ENCODE assay signal across 1 cellular context in genomic region chr7:150324366-150324961, GRCh38.
A peak's percentile ranks its signal among the peaks of the same experiment; 100 is the strongest.
TF ChIP-seq lines count a peak whose summit lies in the region.

No MANE protein-coding gene starts in this region.

TF ChIP-seq in HepG2, 621 proteins besides CTCF, POLR2A, EP300 and RAD21 (continued from another document and continues in another):
- TF ChIP-seq ZNF672 (CRISPR knock-in tag; IDR thresholded peaks at IDR 0.05) (no peak), TBL1XR1 (IDR thresholded peaks at IDR 0.05; ENCODE audit: borderline replicate concordance, low read length, partially characterized antibody) (no peak), HOXA5 (CRISPR knock-in tag; IDR thresholded peaks at IDR 0.05) (no peak), HNF1A (IDR thresholded peaks at IDR 0.05; ENCODE audit: low read depth) (no peak), HNF1A (CRISPR knock-in tag; IDR thresholded peaks at IDR 0.05; ENCODE audit: borderline replicate concordance) (no peak), ZNF619 (CRISPR knock-in tag; IDR thresholded peaks at IDR 0.05) (no peak), ZBTB40 (IDR thresholded peaks at IDR 0.05) (no peak), ZBTB40 (CRISPR knock-in tag; IDR thresholded peaks at IDR 0.05) (no peak), GZF1 (CRISPR knock-in tag; IDR thresholded peaks at IDR 0.05) (no peak), KDM2A (CRISPR knock-in tag; IDR thresholded peaks at IDR 0.05; ENCODE audit: borderline replicate concordance, low read depth) (no peak), SNAPC2 (CRISPR knock-in tag; IDR thresholded peaks at IDR 0.05) (no peak), SP5 (CRISPR knock-in tag; IDR thresholded peaks at IDR 0.05; ENCODE audit: borderline replicate concordance, low read depth) (peak; percentile 86), HES4 (CRISPR knock-in tag; IDR thresholded peaks at IDR 0.05; ENCODE audit: borderline replicate concordance) (no peak), TCF7 (IDR thresholded peaks at IDR 0.05; ENCODE audit: low read depth) (no peak), TRIM22 (IDR thresholded peaks at IDR 0.05) (no peak), TSC22D2 (CRISPR knock-in tag; IDR thresholded peaks at IDR 0.05; ENCODE audit: borderline replicate concordance) (no peak), PAF1 (CRISPR knock-in tag; IDR thresholded peaks at IDR 0.05) (no peak), KDM5B (CRISPR knock-in tag; IDR thresholded peaks at IDR 0.05; ENCODE audit: borderline replicate concordance) (0 out of 2 replicates have a peak, but pooled peaks have one; percentile 46), NCOR1 (IDR thresholded peaks at IDR 0.05; ENCODE audit: borderline replicate concordance, low read length) (no peak), ZBTB7B (CRISPR knock-in tag; IDR thresholded peaks at IDR 0.05) (no peak), PITX1 (CRISPR knock-in tag; IDR thresholded peaks at IDR 0.05) (no peak), ZNF780A (CRISPR knock-in tag; IDR thresholded peaks at IDR 0.05) (no peak), MXI1 (IDR thresholded peaks at IDR 0.05; ENCODE audit: borderline replicate concordance, low read depth, low read length) (no peak), NBN (conservative IDR thresholded peaks at IDR 0.05) (no peak)
- TF ChIP-seq, protein P1, sequence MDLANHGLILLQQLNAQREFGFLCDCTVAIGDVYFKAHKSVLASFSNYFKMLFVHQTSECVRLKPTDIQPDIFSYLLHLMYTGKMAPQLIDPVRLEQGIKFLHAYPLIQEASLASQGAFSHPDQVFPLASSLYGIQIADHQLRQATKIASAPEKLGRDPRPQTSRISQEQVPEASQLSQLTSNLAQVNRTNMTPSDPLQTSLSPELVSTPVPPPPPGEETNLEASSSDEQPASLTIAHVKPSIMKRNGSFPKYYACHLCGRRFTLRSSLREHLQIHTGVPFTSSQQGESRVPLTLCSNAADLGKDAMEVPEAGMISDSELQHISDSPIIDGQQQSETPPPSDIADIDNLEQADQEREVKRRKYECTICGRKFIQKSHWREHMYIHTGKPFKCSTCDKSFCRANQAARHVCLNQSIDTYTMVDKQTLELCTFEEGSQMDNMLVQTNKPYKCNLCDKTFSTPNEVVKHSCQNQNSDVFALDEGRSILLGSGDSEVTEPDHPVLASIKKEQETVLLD (CRISPR knock-in tag; IDR thresholded peaks at IDR 0.05; ENCODE audit: low read depth), result no peak
- TF ChIP-seq, protein P2, sequence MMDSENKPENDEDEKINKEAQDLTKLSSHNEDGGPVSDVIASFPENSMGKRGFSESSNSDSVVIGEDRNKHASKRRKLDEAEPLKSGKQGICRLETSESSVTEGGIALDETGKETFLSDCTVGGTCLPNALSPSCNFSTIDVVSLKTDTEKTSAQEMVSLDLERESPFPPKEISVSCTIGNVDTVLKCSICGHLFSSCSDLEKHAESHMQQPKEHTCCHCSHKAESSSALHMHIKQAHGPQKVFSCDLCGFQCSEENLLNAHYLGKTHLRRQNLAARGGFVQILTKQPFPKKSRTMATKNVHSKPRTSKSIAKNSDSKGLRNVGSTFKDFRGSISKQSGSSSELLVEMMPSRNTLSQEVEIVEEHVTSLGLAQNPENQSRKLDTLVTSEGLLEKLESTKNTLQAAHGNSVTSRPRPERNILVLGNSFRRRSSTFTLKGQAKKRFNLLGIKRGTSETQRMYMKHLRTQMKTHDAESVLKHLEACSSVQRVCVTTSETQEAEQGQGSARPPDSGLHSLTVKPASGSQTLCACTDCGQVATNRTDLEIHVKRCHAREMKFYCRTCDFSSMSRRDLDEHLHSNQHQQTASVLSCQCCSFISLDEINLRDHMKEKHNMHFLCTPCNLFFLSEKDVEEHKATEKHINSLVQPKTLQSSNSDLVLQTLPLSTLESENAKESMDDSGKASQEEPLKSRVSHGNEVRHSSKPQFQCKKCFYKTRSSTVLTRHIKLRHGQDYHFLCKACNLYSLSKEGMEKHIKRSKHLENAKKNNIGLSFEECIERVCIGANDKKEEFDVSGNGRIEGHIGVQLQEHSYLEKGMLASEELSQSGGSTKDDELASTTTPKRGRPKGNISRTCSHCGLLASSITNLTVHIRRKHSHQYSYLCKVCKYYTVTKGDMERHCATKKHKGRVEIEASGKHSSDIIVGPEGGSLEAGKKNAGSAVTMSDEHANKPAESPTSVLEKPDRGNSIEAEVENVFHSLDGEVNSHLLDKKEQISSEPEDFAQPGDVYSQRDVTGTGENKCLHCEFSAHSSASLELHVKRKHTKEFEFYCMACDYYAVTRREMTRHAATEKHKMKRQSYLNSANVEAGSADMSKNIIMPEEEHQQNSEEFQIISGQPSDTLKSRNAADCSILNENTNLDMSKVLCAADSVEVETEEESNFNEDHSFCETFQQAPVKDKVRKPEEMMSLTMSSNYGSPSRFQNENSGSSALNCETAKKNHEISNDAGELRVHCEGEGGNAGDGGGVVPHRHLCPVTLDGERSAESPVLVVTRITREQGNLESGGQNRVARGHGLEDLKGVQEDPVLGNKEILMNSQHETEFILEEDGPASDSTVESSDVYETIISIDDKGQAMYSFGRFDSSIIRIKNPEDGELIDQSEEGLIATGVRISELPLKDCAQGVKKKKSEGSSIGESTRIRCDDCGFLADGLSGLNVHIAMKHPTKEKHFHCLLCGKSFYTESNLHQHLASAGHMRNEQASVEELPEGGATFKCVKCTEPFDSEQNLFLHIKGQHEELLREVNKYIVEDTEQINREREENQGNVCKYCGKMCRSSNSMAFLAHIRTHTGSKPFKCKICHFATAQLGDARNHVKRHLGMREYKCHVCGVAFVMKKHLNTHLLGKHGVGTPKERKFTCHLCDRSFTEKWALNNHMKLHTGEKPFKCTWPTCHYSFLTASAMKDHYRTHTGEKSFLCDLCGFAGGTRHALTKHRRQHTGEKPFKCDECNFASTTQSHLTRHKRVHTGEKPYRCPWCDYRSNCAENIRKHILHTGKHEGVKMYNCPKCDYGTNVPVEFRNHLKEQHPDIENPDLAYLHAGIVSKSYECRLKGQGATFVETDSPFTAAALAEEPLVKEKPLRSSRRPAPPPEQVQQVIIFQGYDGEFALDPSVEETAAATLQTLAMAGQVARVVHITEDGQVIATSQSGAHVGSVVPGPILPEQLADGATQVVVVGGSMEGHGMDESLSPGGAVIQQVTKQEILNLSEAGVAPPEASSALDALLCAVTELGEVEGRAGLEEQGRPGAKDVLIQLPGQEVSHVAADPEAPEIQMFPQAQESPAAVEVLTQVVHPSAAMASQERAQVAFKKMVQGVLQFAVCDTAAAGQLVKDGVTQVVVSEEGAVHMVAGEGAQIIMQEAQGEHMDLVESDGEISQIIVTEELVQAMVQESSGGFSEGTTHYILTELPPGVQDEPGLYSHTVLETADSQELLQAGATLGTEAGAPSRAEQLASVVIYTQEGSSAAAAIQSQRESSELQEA (CRISPR knock-in tag; IDR thresholded peaks at IDR 0.05; ENCODE audit: not compliant biosample characterization), result no peak
- TF ChIP-seq, protein P3, sequence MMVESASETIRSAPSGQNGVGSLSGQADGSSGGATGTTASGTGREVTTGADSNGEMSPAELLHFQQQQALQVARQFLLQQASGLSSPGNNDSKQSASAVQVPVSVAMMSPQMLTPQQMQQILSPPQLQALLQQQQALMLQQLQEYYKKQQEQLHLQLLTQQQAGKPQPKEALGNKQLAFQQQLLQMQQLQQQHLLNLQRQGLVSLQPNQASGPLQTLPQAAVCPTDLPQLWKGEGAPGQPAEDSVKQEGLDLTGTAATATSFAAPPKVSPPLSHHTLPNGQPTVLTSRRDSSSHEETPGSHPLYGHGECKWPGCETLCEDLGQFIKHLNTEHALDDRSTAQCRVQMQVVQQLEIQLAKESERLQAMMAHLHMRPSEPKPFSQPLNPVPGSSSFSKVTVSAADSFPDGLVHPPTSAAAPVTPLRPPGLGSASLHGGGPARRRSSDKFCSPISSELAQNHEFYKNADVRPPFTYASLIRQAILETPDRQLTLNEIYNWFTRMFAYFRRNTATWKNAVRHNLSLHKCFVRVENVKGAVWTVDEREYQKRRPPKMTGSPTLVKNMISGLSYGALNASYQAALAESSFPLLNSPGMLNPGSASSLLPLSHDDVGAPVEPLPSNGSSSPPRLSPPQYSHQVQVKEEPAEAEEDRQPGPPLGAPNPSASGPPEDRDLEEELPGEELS (CRISPR knock-in tag; IDR thresholded peaks at IDR 0.05), result peak; percentile 48
- TF ChIP-seq, protein P4, sequence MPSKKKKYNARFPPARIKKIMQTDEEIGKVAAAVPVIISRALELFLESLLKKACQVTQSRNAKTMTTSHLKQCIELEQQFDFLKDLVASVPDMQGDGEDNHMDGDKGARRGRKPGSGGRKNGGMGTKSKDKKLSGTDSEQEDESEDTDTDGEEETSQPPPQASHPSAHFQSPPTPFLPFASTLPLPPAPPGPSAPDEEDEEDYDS (CRISPR knock-in tag; IDR thresholded peaks at IDR 0.05), result peak; percentile 40; the same call in 1 of the 2 replicates
